ENCODE assay signal across 18 cellular contexts in genomic region chr1:104946558-104947210, GRCh38.
DNase-seq lines count a peak whose midpoint lies in the region; ATAC-seq, FAIRE-seq and TF ChIP-seq lines count a peak whose summit lies in the region.
"Had no signal": no experiment of that assay in that cellular context is flagged by ENCODE, and none has a peak within 500 bp of the region (broad histone marks: within the 10 kb centered on the region; RNA-seq: fewer than 3 reads in every experiment).

No MANE protein-coding gene starts in this region.

- no peak for TF ChIP-seq RAD21 in H1 (IDR thresholded peaks at IDR 0.05 in 1 of 2, conservative IDR thresholded peaks at IDR 0.05 in 1 of 2; ENCODE audit: low read depth in 2 of 2, low read length in 2 of 2)

- peak overlapping the region; percentile 5; the same call in 1 of the 2 replicates for H4K8ac ChIP-seq in H1 (ENCODE audit: extremely low read depth, insufficient read depth, low read length)

- H3K14ac ChIP-seq in H1 (ENCODE audit: insufficient read length), result no peak overlapping the region

- no peak overlapping the region for H3K18ac ChIP-seq in H1 (ENCODE audit: extremely low read depth, low read length)

- H3K4ac ChIP-seq in H1 (replicated peaks; ENCODE audit: insufficient read length, low read depth, low read length), result no peak overlapping the region

- H3K9ac ChIP-seq in H1 (replicated peaks in 1 of 4; ENCODE audit: extremely low read depth in 1 of 4, low read depth in 3 of 4, low read length in 3 of 4), result no peak overlapping the region
- H3K9ac ChIP-seq: BLaER1, KMS-11 had no signal

- H3K23me2 ChIP-seq in H1 (ENCODE audit: low read depth, low read length), result no peaks in the 10 kb centered on the region

- no peak overlapping the region for H3K56ac ChIP-seq in H1 (replicated peaks; ENCODE audit: insufficient read length, low read depth, low read length)

- no peak for TF ChIP-seq POLR2A in H1 (IDR thresholded peaks at IDR 0.05; ENCODE audit: control extremely low read depth in 1 of 2, low read depth in 2 of 2, low read length in 2 of 2)
- no peak for TF ChIP-seq POLR2A in breast epithelium (IDR thresholded peaks at IDR 0.05)

- H3K23ac ChIP-seq in H1 (ENCODE audit: insufficient read length), result no peak overlapping the region

- no peak overlapping the region for H2BK5ac ChIP-seq in H1 (ENCODE audit: low read depth, low read length)

- H2AFZ ChIP-seq in H1 (ENCODE audit: low read length) (no peak overlapping the region), GM23338 (no peak overlapping the region)

- H3K9me3 ChIP-seq in H1 (ENCODE audit: insufficient read depth in 2 of 2, low read depth in 1 of 2, low read length in 1 of 2) (0 out of 4 replicates have a peak, but pooled peaks cover 0 to 2% of the 10 kb centered on the region in 2 experiments), breast epithelium (no peaks in the 10 kb centered on the region)

- H2BK15ac ChIP-seq in H1 (ENCODE audit: low read length), result no peak overlapping the region

- H3K27me3 ChIP-seq in H1 (replicated peaks in 1 of 4; ENCODE audit: control insufficient read depth in 3 of 4, extremely low read depth in 1 of 4, insufficient read depth in 3 of 4, low read length in 3 of 4) (no peaks in the 10 kb centered on the region), breast epithelium (no peaks in the 10 kb centered on the region), GM23338 (ENCODE audit: insufficient read depth) (no peaks in the 10 kb centered on the region)
- H3K27me3 ChIP-seq: BLaER1 had no signal

- TF ChIP-seq CTCF in H1 (IDR thresholded peaks at IDR 0.05; ENCODE audit: control extremely low read depth in 1 of 3, insufficient read depth in 1 of 3, low read depth in 1 of 3, low read length in 3 of 3) (no peak), breast epithelium (IDR thresholded peaks at IDR 0.05) (no peak), GM23338 (conservative IDR thresholded peaks at IDR 0.05; ENCODE audit: low read depth in 2 of 2) (no peak)

- H3K4me2 ChIP-seq in H1 (ENCODE audit: insufficient read depth in 1 of 2, low read depth in 2 of 2, low read length in 2 of 2) (no peak overlapping the region), GM23338 (no peak overlapping the region)
- H3K4me2 ChIP-seq: BLaER1, KMS-11 had no signal

- no peak overlapping the region for H4K5ac ChIP-seq in H1 (ENCODE audit: insufficient read length, low read depth, low read length)

- no peak overlapping the region for H3K27ac ChIP-seq in H1 (ENCODE audit: low read depth, low read length)
- H3K27ac ChIP-seq in breast epithelium, result no peak overlapping the region
- H3K27ac ChIP-seq in GM23338 (ENCODE audit: low read depth), result no peak overlapping the region
- H3K27ac ChIP-seq: BLaER1, HL-60, KMS-11 had no signal

- FAIRE-seq in H1 (lab: Jason Lieb, UNC), result no peak

- H3K4me1 ChIP-seq in H1 (replicated peaks in 1 of 4; ENCODE audit: control insufficient read depth in 3 of 4, insufficient read depth in 4 of 4, low read length in 3 of 4), result 0 out of 7 replicates have a peak, but pooled peaks cover 0 to 3% (median 0%) of the 10 kb centered on the region in 4 experiments
- no peaks in the 10 kb centered on the region for H3K4me1 ChIP-seq in breast epithelium
- 0 out of 2 replicates have a peak, but pooled peaks cover 2% of the 10 kb centered on the region for H3K4me1 ChIP-seq in GM23338 (ENCODE audit: insufficient read depth)
- H3K4me1 ChIP-seq: BLaER1 had no signal

- H3K4me3 ChIP-seq in H1 (ENCODE audit: extremely low read depth in 1 of 4, insufficient read depth in 2 of 4, low read depth in 3 of 4, low read length in 4 of 4) (no peak overlapping the region), breast epithelium (no peak overlapping the region), GM23338 (no peak overlapping the region)
- H3K4me3 ChIP-seq: BLaER1 had no signal

- POLR2A ChIA-PET in H1 (lab: Charles Lee; ENCODE audit: partially characterized antibody), result no interaction called here

- WGBS in H1 (ENCODE audit: extremely low coverage in 1 of 2, insufficient coverage in 1 of 2, insufficient read length in 1 of 2, insufficient replicate concordance in 2 of 2, low coverage in 1 of 2, low lambda C conversion rate in 2 of 2, missing lambda C conversion rate in 1 of 2), 2 experiments, result 87% methylated on average over 4 of the region's 4 CpGs; no CpG with 5 or more reads in 1 of the 2 experiments

- no peaks in the 10 kb centered on the region for H3K4me1 Mint-ChIP-seq in stimulated activated effector memory CD8-positive, alpha-beta T cell treated with anti-CD3 and anti-CD28 coated beads, Interleukin-12 subunit alpha, Interleukin-12 subunit beta, amount 100 ng/mL, for 72 hours
- peaks cover 10% of the 10 kb centered on the region for H3K4me1 Mint-ChIP-seq in GM23338
- H3K4me1 Mint-ChIP-seq: CD14-positive monocyte; CD4-positive, alpha-beta memory T cell had no signal

- H3K27ac Mint-ChIP-seq in stimulated activated effector memory CD8-positive, alpha-beta T cell treated with anti-CD3 and anti-CD28 coated beads, Interleukin-12 subunit alpha, Interleukin-12 subunit beta, amount 100 ng/mL, for 72 hours, result no peak overlapping the region
- no peak overlapping the region for H3K27ac Mint-ChIP-seq in GM23338
- H3K27ac Mint-ChIP-seq: CD14-positive monocyte; CD4-positive, alpha-beta memory T cell; H9 had no signal

- H4K20me1 ChIP-seq in H1 (replicated peaks in 1 of 2; ENCODE audit: control insufficient read depth in 1 of 2, insufficient read depth in 2 of 2, low read length in 2 of 2), result no peaks in the 10 kb centered on the region
- H4K20me1 ChIP-seq in GM23338 (replicated peaks; ENCODE audit: insufficient read depth), result no peaks in the 10 kb centered on the region
- H4K20me1 ChIP-seq: BLaER1 had no signal

- no peaks in the 10 kb centered on the region for H3K9me2 ChIP-seq in GM23338 (ENCODE audit: insufficient read depth)

- no peak overlapping the region for H3K4me3 Mint-ChIP-seq in stimulated activated effector memory CD8-positive, alpha-beta T cell treated with anti-CD3 and anti-CD28 coated beads, Interleukin-12 subunit alpha, Interleukin-12 subunit beta, amount 100 ng/mL, for 72 hours
- H3K4me3 Mint-ChIP-seq in GM23338, result no peak overlapping the region
- H3K4me3 Mint-ChIP-seq: CD14-positive monocyte; CD4-positive, alpha-beta memory T cell; H9 had no signal

- TF ChIP-seq EP300 in H1 (IDR thresholded peaks at IDR 0.05; ENCODE audit: borderline replicate concordance in 1 of 2, low read depth in 2 of 2, low read length in 2 of 2), result no peak

- no peak overlapping the region for H2BK20ac ChIP-seq in H1 (ENCODE audit: low read length)

- H4K91ac ChIP-seq in H1 (replicated peaks; ENCODE audit: insufficient read length, low read length), result no peak overlapping the region

- H2BK120ac ChIP-seq in H1 (replicated peaks; ENCODE audit: low read depth, low read length), result no peak overlapping the region

- no peaks in the 10 kb centered on the region for H3K79me1 ChIP-seq in H1 (ENCODE audit: low read depth, low read length)

- intact Hi-C loops in breast epithelium (cut with DNase I; ENCODE audit: low total_unique reads), result no loop called here

- H3K79me2 ChIP-seq in H1 (ENCODE audit: control insufficient read depth in 1 of 2, insufficient read depth in 2 of 2, low read length in 2 of 2), result no peaks in the 10 kb centered on the region
- H3K79me2 ChIP-seq in GM23338 (replicated peaks; ENCODE audit: insufficient read depth), result no peaks in the 10 kb centered on the region

- ATAC-seq in GM19023 (IDR thresholded peaks at IDR 0.05; ENCODE audit: unreplicated experiment), result peak; percentile 65
- peak; percentile 52 for ATAC-seq in HG02852 (IDR thresholded peaks at IDR 0.05; ENCODE audit: unreplicated experiment)
- peak; percentile 57 for ATAC-seq in HG03520 (IDR thresholded peaks at IDR 0.05; ENCODE audit: unreplicated experiment)
- no peak for ATAC-seq in stimulated activated effector memory CD8-positive, alpha-beta T cell treated with anti-CD3 and anti-CD28 coated beads, Interleukin-12 subunit alpha, Interleukin-12 subunit beta, amount 100 ng/mL, for 72 hours
- ATAC-seq in GM23338, result no peak

- H3K36me3 Mint-ChIP-seq in stimulated activated effector memory CD8-positive, alpha-beta T cell treated with anti-CD3 and anti-CD28 coated beads, Interleukin-12 subunit alpha, Interleukin-12 subunit beta, amount 100 ng/mL, for 72 hours, result no peaks in the 10 kb centered on the region
- peaks cover 20% of the 10 kb centered on the region for H3K36me3 Mint-ChIP-seq in GM23338 (ENCODE audit: low read depth)
- H3K36me3 Mint-ChIP-seq: CD14-positive monocyte; CD4-positive, alpha-beta memory T cell had no signal

- H2BK12ac ChIP-seq in H1 (ENCODE audit: low read depth, low read length), result no peak overlapping the region

- H3F3A ChIP-seq in GM23338 (replicated peaks; ENCODE audit: low read depth), result no peaks in the 10 kb centered on the region

- peaks cover 3% of the 10 kb centered on the region for H3K27me3 Mint-ChIP-seq in GM23338 (ENCODE audit: insufficient read depth, low read depth, poor library complexity)
- H3K27me3 Mint-ChIP-seq: CD4-positive, alpha-beta memory T cell had no signal

- CTCF ChIA-PET in H1 (lab: Charles Lee; ENCODE audit: partially characterized antibody), result interaction anchor here (0.7 kb wide), 1 partner anchor 49 kb away, joined by 4 read pairs; no protein-coding TSS in a partner anchor

- no peak overlapping the region for H2AK5ac ChIP-seq in H1 (ENCODE audit: low read depth, low read length)

- H3K9me3 Mint-ChIP-seq in stimulated activated effector memory CD8-positive, alpha-beta T cell treated with anti-CD3 and anti-CD28 coated beads, Interleukin-12 subunit alpha, Interleukin-12 subunit beta, amount 100 ng/mL, for 72 hours, result peaks cover 14% of the 10 kb centered on the region
- peaks cover 26% of the 10 kb centered on the region for H3K9me3 Mint-ChIP-seq in GM23338

- H3K36me3 ChIP-seq in H1 (ENCODE audit: control insufficient read depth in 2 of 4, insufficient read depth in 4 of 4, low read length in 3 of 4) (no peaks in the 10 kb centered on the region), breast epithelium (no peaks in the 10 kb centered on the region), GM23338 (ENCODE audit: insufficient read depth) (no peaks in the 10 kb centered on the region)
- H3K36me3 ChIP-seq: BLaER1 had no signal

- DNase-seq in H1 (ENCODE audit: low read depth in 1 of 2, low spot score in 2 of 2) (no peak), OCI-M2 (lab: John Stamatoyannopoulos, UW; ENCODE audit: unreplicated experiment) (no peak), breast epithelium (ENCODE audit: low spot score in 2 of 2) (no peak), GM23338 (ENCODE audit: low spot score) (no peak)
- no peak for DNase-seq in stimulated activated effector memory CD8-positive, alpha-beta T cell treated with anti-CD3 and anti-CD28 coated beads, Interleukin-12 subunit alpha, Interleukin-12 subunit beta, amount 100 ng/mL, for 72 hours (ENCODE audit: low spot score in 2 of 2)
- DNase-seq: 8988T; CD4-positive, alpha-beta memory T cell; DMS79 treated with DMSO at 0.1 percent for 48 hours; GF-D8; GOT3; H9 had no signal

TF ChIP-seq in H1, 55 proteins besides CTCF, POLR2A, EP300 and RAD21 (continues in another document):
- TF ChIP-seq RFX5 (IDR thresholded peaks at IDR 0.05; ENCODE audit: borderline replicate concordance, low read depth, low read length) (no peak), TEAD4 (IDR thresholded peaks at IDR 0.05; ENCODE audit: low read depth, low read length) (no peak)

TF ChIP-seq in GM23338, 12 proteins besides CTCF, POLR2A, EP300 and RAD21 (continues in another document):
- TF ChIP-seq POLR2AphosphoS5 (IDR thresholded peaks at IDR 0.05; ENCODE audit: low read depth), result no peak
- no peak for TF ChIP-seq ZNF114 (CRISPR knock-in tag; IDR thresholded peaks at IDR 0.05)
- TF ChIP-seq EZH2 (IDR thresholded peaks at IDR 0.05; ENCODE audit: low read depth, unreplicated experiment), result no peak

Comparison
In these comparisons a context has a peak if more than half of its experiments do, and no peak if none do; other contexts are left out.
1. ATAC-seq: peak in GM19023 (single experiment), HG02852 (single experiment) and HG03520 (single experiment); none in stimulated activated effector memory CD8-positive, alpha-beta T cell treated with anti-CD3 and anti-CD28 coated beads, Interleukin-12 subunit alpha, Interleukin-12 subunit beta, amount 100 ng/mL, for 72 hours (single experiment) and GM23338 (single experiment).